1 cellular context compared by ENCODE assay signal in genomic region chr16:88608076-88608475, GRCh38.
TF ChIP-seq lines count a peak whose summit lies in the region.

No MANE protein-coding gene starts in this region.

TF ChIP-seq in WTC11, 78 proteins besides CTCF, POLR2A, EP300 and RAD21 (continued from another document):
- TF ChIP-seq FOXP4 (CRISPR knock-in tag; IDR thresholded peaks at IDR 0.05) (no peak), RELA (CRISPR knock-in tag; IDR thresholded peaks at IDR 0.05; ENCODE audit: borderline replicate concordance) (no peak), NFATC4 (CRISPR knock-in tag; IDR thresholded peaks at IDR 0.05) (no peak), ZNF317 (CRISPR knock-in tag; IDR thresholded peaks at IDR 0.05; ENCODE audit: borderline replicate concordance, low read depth) (no peak), FOXP1 (CRISPR knock-in tag; IDR thresholded peaks at IDR 0.05; ENCODE audit: borderline replicate concordance) (no peak), SMAD3 (CRISPR knock-in tag; IDR thresholded peaks at IDR 0.05; ENCODE audit: borderline replicate concordance) (no peak), ZNF232 (CRISPR knock-in tag; IDR thresholded peaks at IDR 0.05) (no peak), ELF4 (CRISPR knock-in tag; IDR thresholded peaks at IDR 0.05; ENCODE audit: low read depth) (no peak), SOX15 (CRISPR knock-in tag; IDR thresholded peaks at IDR 0.05) (no peak), E2F5 (CRISPR knock-in tag; IDR thresholded peaks at IDR 0.05) (no peak), CREM (CRISPR knock-in tag; IDR thresholded peaks at IDR 0.05) (no peak), ATF3 (CRISPR knock-in tag; conservative IDR thresholded peaks at IDR 0.05) (no peak)
